In the genomic region with DNA sequence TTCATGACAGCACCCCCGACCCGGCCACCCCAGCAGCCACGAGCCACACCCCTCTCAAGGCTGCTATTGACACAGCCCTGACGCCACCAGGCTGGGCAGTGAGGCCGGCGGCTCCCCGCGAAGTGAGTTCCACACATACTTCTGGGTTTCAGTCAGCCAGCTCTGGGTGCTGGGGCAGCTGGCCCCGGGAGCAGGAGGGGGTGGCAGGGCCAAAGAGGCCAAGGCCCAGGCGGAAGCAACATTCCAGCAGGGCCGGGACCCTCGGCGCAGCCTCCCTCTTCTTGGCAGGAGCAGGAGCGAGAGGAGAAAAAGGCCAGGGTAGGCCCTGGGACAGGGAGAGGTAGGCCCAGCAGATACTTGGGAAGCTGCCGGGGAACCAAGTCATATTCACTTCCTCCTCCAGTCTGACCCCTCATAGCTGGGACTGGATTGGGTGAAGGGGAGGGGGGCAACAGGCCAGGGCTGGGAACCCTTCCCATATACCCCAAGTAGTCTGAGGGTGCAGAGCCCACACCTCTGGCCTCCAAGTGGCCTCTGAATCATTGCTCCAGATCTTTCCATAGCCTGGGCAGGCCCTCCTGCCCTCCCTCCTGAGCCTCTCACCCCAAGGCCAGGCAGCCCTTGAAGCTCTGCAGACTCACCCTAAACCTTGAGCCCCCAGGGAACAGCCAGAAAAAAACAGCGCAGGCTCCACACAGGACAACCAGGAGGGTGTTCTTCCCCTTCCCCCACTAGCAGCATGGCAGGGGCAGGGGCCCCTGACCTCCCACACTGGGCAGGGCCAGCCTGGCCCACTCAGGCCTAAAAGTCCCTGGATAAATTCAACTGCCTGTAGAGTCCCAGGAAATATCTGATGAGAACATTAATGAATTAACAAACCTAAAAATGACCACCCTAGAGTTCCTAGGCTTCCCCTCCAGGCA, we compare ENCODE assay signal across 9 cellular contexts. TPM values are rescaled to one million over a fixed set of nuclear protein-coding genes. Genes with fewer than 3 reads are reported as not detected.
A peak's percentile ranks its signal among the peaks of the same experiment; 100 is the strongest.
DNase-seq lines count a peak whose midpoint lies in the region; ATAC-seq, FAIRE-seq and TF ChIP-seq lines count a peak whose summit lies in the region.
"Had no signal": no experiment of that assay in that cellular context is flagged by ENCODE, and none has a peak within 500 bp of the region (broad histone marks: within the 10 kb centered on the region; RNA-seq: fewer than 3 reads in every experiment).

No MANE protein-coding gene starts in this region.

- BruUV-seq in IMR-90 (replicated peaks; lab: Mats Ljungman, UMichigan): no TSS peak

- H3K4me3 ChIP-seq in IMR-90 (ENCODE audit: insufficient read depth, low read depth, low read length) (no peak overlapping the region), coronary artery (peak overlapping the region; percentile 74), lung (no peak overlapping the region), upper lobe of left lung (peak overlapping the region in 1 of 4 donors; percentile 7)

- no peaks in the 10 kb centered on the region for H3K36me3 Mint-ChIP-seq in activated CD8-positive, alpha-beta T cell treated with anti-CD3 and anti-CD28 coated beads, Interleukin-2, amount 10 ng/mL, durations not matched to agents 7 days and 5 days (ENCODE audit: low read depth)
- no peaks in the 10 kb centered on the region for H3K36me3 Mint-ChIP-seq in stimulated activated memory B cell treated with anti-CD40 and anti-IgM and Interleukin-4, amounts not matched to agents 10 μg/mL and 1 μg/mL and 100 μg/mL, for 72 hours

- H4K5ac ChIP-seq in IMR-90 (ENCODE audit: low read depth, low read length): peak overlapping the region; percentile 71

- peak overlapping the region; percentile 91 for H3K56ac ChIP-seq in IMR-90 (ENCODE audit: extremely low read depth, insufficient read depth, low read length)

- peak overlapping the region; percentile 100 for H2BK120ac ChIP-seq in IMR-90 (ENCODE audit: low read depth, low read length)

- H2AK5ac ChIP-seq in IMR-90 (ENCODE audit: low read depth, low read length): peak overlapping the region; percentile 99

- in situ Hi-C loops in IMR-90 (cut with MboI; ENCODE audit: low sequenced_read_pairs): no loop called here

- H3K4me3 Mint-ChIP-seq in activated CD8-positive, alpha-beta T cell treated with anti-CD3 and anti-CD28 coated beads, Interleukin-2, amount 10 ng/mL, durations not matched to agents 7 days and 5 days: no peak overlapping the region
- H3K4me3 Mint-ChIP-seq in stimulated activated memory B cell treated with anti-CD40 and anti-IgM and Interleukin-4, amounts not matched to agents 10 μg/mL and 1 μg/mL and 100 μg/mL, for 72 hours: no peak overlapping the region

- peak overlapping the region; percentile 98; the same call in 2 of the 3 replicates for H2BK15ac ChIP-seq in IMR-90 (ENCODE audit: low read depth, low read length)

- H3K18ac ChIP-seq in IMR-90 (ENCODE audit: low read depth, low read length): peak overlapping the region; percentile 77

- 0 out of 2 replicates have a peak, but pooled peaks cover 3% of the 10 kb centered on the region for H4K20me1 ChIP-seq in IMR-90 (ENCODE audit: insufficient read depth, low read length)

- CTCF ChIA-PET in IMR-90 (lab: Yijun Ruan, JAX): no interaction called here
- CTCF ChIA-PET in activated CD8-positive, alpha-beta T cell treated with anti-CD3 and anti-CD28 coated beads, Interleukin-2, amount 10 ng/mL, durations not matched to agents 7 days and 5 days (lab: Charles Lee): no interaction called here

- H3K79me1 ChIP-seq in IMR-90 (ENCODE audit: low read depth in 1 of 2, low read length in 2 of 2): peaks cover 26 to 86% of the 10 kb centered on the region in 2 experiments

- peak overlapping the region; percentile 24 for H3K4me2 ChIP-seq in IMR-90 (ENCODE audit: low read depth, low read length)

- peaks cover 37% of the 10 kb centered on the region for H3K9me1 ChIP-seq in IMR-90 (ENCODE audit: insufficient read depth, low read length)

- peak overlapping the region; percentile 96 for H2BK5ac ChIP-seq in IMR-90 (ENCODE audit: low read depth, low read length, poor library complexity, severe bottlenecking)

- peak in 2 of 4 donors; percentile 2 to 67 for TF ChIP-seq EP300 in upper lobe of left lung (IDR thresholded peaks at IDR 0.05)

- POLR2A ChIA-PET in IMR-90 (lab: Charles Lee; ENCODE audit: unreplicated experiment): interaction anchor here (1.6 kb wide), 1 partner anchor 12 kb away, joined by 3 read pairs; no protein-coding TSS in a partner anchor
- POLR2A ChIA-PET in activated CD8-positive, alpha-beta T cell treated with anti-CD3 and anti-CD28 coated beads, Interleukin-2, amount 10 ng/mL, durations not matched to agents 7 days and 5 days (lab: Charles Lee): interaction anchor here (0.9 kb wide), 1 partner anchor 16 kb away, joined by 3 read pairs; no protein-coding TSS in a partner anchor

- H2AFZ ChIP-seq in IMR-90 (replicated peaks; ENCODE audit: low read length, poor library complexity): peak overlapping the region; percentile 73

- H2BK20ac ChIP-seq in IMR-90 (ENCODE audit: low read depth, low read length): peak overlapping the region; percentile 100

- H3K27ac Mint-ChIP-seq in activated CD8-positive, alpha-beta T cell treated with anti-CD3 and anti-CD28 coated beads, Interleukin-2, amount 10 ng/mL, durations not matched to agents 7 days and 5 days: no peak overlapping the region
- no peak overlapping the region for H3K27ac Mint-ChIP-seq in stimulated activated memory B cell treated with anti-CD40 and anti-IgM and Interleukin-4, amounts not matched to agents 10 μg/mL and 1 μg/mL and 100 μg/mL, for 72 hours

- H3K27me3 Mint-ChIP-seq in activated CD8-positive, alpha-beta T cell treated with anti-CD3 and anti-CD28 coated beads, Interleukin-2, amount 10 ng/mL, durations not matched to agents 7 days and 5 days (ENCODE audit: low read depth): peaks cover 13% of the 10 kb centered on the region
- H3K27me3 Mint-ChIP-seq in stimulated activated memory B cell treated with anti-CD40 and anti-IgM and Interleukin-4, amounts not matched to agents 10 μg/mL and 1 μg/mL and 100 μg/mL, for 72 hours: peaks cover 41% of the 10 kb centered on the region

- peak overlapping the region; percentile 99 for H4K91ac ChIP-seq in IMR-90 (ENCODE audit: insufficient read depth, low read depth, low read length)

- H3K4me1 Mint-ChIP-seq in activated CD8-positive, alpha-beta T cell treated with anti-CD3 and anti-CD28 coated beads, Interleukin-2, amount 10 ng/mL, durations not matched to agents 7 days and 5 days (ENCODE audit: low read depth): peaks cover 12% of the 10 kb centered on the region
- H3K4me1 Mint-ChIP-seq in stimulated activated memory B cell treated with anti-CD40 and anti-IgM and Interleukin-4, amounts not matched to agents 10 μg/mL and 1 μg/mL and 100 μg/mL, for 72 hours: peaks cover 7% of the 10 kb centered on the region

- TF ChIP-seq POLR2A in IMR-90 (IDR thresholded peaks at IDR 0.05; ENCODE audit: low read depth, low read length) (no peak), upper lobe of left lung (IDR thresholded peaks at IDR 0.05) (peak in 1 of 4 donors; percentile 54)

- peak overlapping the region; percentile 92 to 96 for H4K8ac ChIP-seq in IMR-90 (ENCODE audit: low read depth in 2 of 2, low read length in 2 of 2)

- 0% methylated on average over 5 of the region's 16 CpGs; no CpG with 5 or more reads in 1 of the 2 experiments for WGBS in IMR-90 (ENCODE audit: extremely low coverage in 2 of 2, insufficient read length in 1 of 2), 2 experiments
- 50 to 69% methylated on average over 16 of the region's 16 CpGs for WGBS in lung, 2 donors
- WGBS in upper lobe of left lung, 2 donors: 54% methylated on average over 16 of the region's 16 CpGs; no CpG with 5 or more reads in 1 of the 2 donors

- peak; percentile 82 for ATAC-seq in IMR-90 (ENCODE audit: low read depth)
- ATAC-seq in lung (ENCODE audit: insufficient read depth, low FRiP score): peak; percentile 77
- ATAC-seq in upper lobe of left lung (ENCODE audit: low FRiP score in 2 of 2): peak; percentile 59 to 87
- no peak for ATAC-seq in activated CD8-positive, alpha-beta T cell treated with anti-CD3 and anti-CD28 coated beads, Interleukin-2, amount 10 ng/mL, durations not matched to agents 7 days and 5 days
- no peak for ATAC-seq in stimulated activated memory B cell treated with anti-CD40 and anti-IgM and Interleukin-4, amounts not matched to agents 10 μg/mL and 1 μg/mL and 100 μg/mL, for 72 hours

- intact Hi-C loops in IMR-90 (cut with micrococcal nuclease): loop anchor here (10.0 kb wide), 1 partner anchor 147 kb away; the partner anchor contains the start of gene USP48

- H3K27ac ChIP-seq in IMR-90 (ENCODE audit: insufficient read depth, low read length) (peak overlapping the region; percentile 93), coronary artery (peak overlapping the region; percentile 96 to 99), lung (ENCODE audit: low read depth in 1 of 2, low read length in 1 of 2) (peak overlapping the region; percentile 95), upper lobe of left lung (peak overlapping the region; percentile 86 to 88 (median 88))

- H3K4ac ChIP-seq in IMR-90 (ENCODE audit: low read depth, low read length): peak overlapping the region; percentile 100

- H3K9me3 ChIP-seq in IMR-90 (ENCODE audit: control insufficient read depth, insufficient read depth, low read length) (no peaks in the 10 kb centered on the region), lung (ENCODE audit: control insufficient read depth in 2 of 2, insufficient read depth in 1 of 2, low read length in 1 of 2) (no peaks in the 10 kb centered on the region), upper lobe of left lung (no peaks in the 10 kb centered on the region)

- H3K4me1 ChIP-seq in IMR-90 (ENCODE audit: control insufficient read depth, insufficient read depth, low read length) (peaks cover 61% of the 10 kb centered on the region), lung (ENCODE audit: control insufficient read depth in 2 of 2, insufficient read depth in 2 of 2, low read length in 2 of 2) (peaks cover 24 to 46% of the 10 kb centered on the region in 2 donors), upper lobe of left lung (peaks cover 65 to 80% (median 72%) of the 10 kb centered on the region in 4 donors)

- DNase-seq in IMR-90 (peak; percentile 88), coronary artery (ENCODE audit: low spot score) (peak; percentile 96), lung (ENCODE audit: low spot score) (peak; percentile 82), upper lobe of left lung (peak; percentile 91 to 92), NCI-H187 treated with DMSO at 0.1 percent for 48 hours (lab: John Stamatoyannopoulos, UW) (no peak), D721Med (ENCODE audit: insufficient read length, low spot score) (no peak)
- DNase-seq in activated CD8-positive, alpha-beta T cell treated with anti-CD3 and anti-CD28 coated beads, Interleukin-2, amount 10 ng/mL, durations not matched to agents 7 days and 5 days: no peak
- DNase-seq: NCI-H1417 had no signal

- no peaks in the 10 kb centered on the region for H3K9me3 Mint-ChIP-seq in activated CD8-positive, alpha-beta T cell treated with anti-CD3 and anti-CD28 coated beads, Interleukin-2, amount 10 ng/mL, durations not matched to agents 7 days and 5 days (ENCODE audit: insufficient read depth)
- H3K9me3 Mint-ChIP-seq in stimulated activated memory B cell treated with anti-CD40 and anti-IgM and Interleukin-4, amounts not matched to agents 10 μg/mL and 1 μg/mL and 100 μg/mL, for 72 hours: no peaks in the 10 kb centered on the region

- FAIRE-seq in D721Med (lab: Jason Lieb, UNC): no peak

- H3K36me3 ChIP-seq in IMR-90 (ENCODE audit: control insufficient read depth, insufficient read depth, low read length): peaks cover 2% of the 10 kb centered on the region; the same call in 1 of the 2 replicates
- H3K36me3 ChIP-seq in lung (ENCODE audit: control insufficient read depth in 2 of 2, insufficient read depth in 2 of 2, low read length in 2 of 2): no peaks in the 10 kb centered on the region
- H3K36me3 ChIP-seq in upper lobe of left lung: no peaks in the 10 kb centered on the region

- H2AK9ac ChIP-seq in IMR-90 (replicated peaks; ENCODE audit: low read depth, low read length, poor library complexity): peak overlapping the region; percentile 96

- H3K9ac ChIP-seq in IMR-90 (ENCODE audit: low read depth, low read length): peak overlapping the region; percentile 64

- peak overlapping the region; percentile 100 for H3K23ac ChIP-seq in IMR-90 (ENCODE audit: low read depth, low read length)

- no peak for TF ChIP-seq CTCF in IMR-90 (conservative IDR thresholded peaks at IDR 0.05; ENCODE audit: low read depth, low read length)
- TF ChIP-seq CTCF in coronary artery (IDR thresholded peaks at IDR 0.05): no peak
- no peak for TF ChIP-seq CTCF in lung (IDR thresholded peaks at IDR 0.05; ENCODE audit: control extremely low read depth, extremely low read depth)
- TF ChIP-seq CTCF in upper lobe of left lung (IDR thresholded peaks at IDR 0.05): no peak
- no peak for TF ChIP-seq CTCF in D721Med (IDR thresholded peaks at IDR 0.05; ENCODE audit: insufficient read depth, missing control alignments)

- dilution Hi-C loops in IMR-90 (cut with HindIII; ENCODE audit: low sequenced_read_pairs, unreplicated experiment): no loop called here

- H3K14ac ChIP-seq in IMR-90 (replicated peaks; ENCODE audit: low read depth, low read length): peak overlapping the region; percentile 99

- no peak; the same call in 1 of the 2 replicates for TF ChIP-seq RAD21 in IMR-90 (IDR thresholded peaks at IDR 0.05; ENCODE audit: low read length)

- H3K27me3 ChIP-seq in IMR-90 (ENCODE audit: control insufficient read depth, insufficient read depth, low read length) (no peaks in the 10 kb centered on the region), lung (ENCODE audit: control insufficient read depth, insufficient read depth) (no peaks in the 10 kb centered on the region), upper lobe of left lung (no peaks in the 10 kb centered on the region)

RNA-seq across cellular contexts. Expression of gene HSPG2, which starts 5.7 kb away (rescaled TPM):
- 15.8 and 23.3 TPM in 2 replicates for total RNA-seq in IMR-90 (2012; rRNA removed)
- polyA plus RNA-seq in IMR-90 (2012; rRNA removed): 94.0 and 104 TPM in 2 replicates
- 74.1 and 160 TPM in 2 replicates for polyA plus RNA-seq in IMR-90 (2012; cell fraction: cytosol; rRNA removed)
- polyA plus RNA-seq in IMR-90 (2012; cell fraction: nucleus; rRNA removed; ENCODE audit: low replicate concordance): 187 and 684 TPM in 2 replicates
- total RNA-seq in lung: 100 to 1,000 TPM; 180 to 335 TPM
- polyA plus RNA-seq in lung: 100 to 1,000 TPM in 1 of 2 donors, 10 to 100 TPM in 1; 58.0 to 100 TPM
- total RNA-seq in upper lobe of left lung: 100 to 1,000 TPM; 104 to 433 (median 227) TPM
- total RNA-seq in activated CD8-positive, alpha-beta T cell treated with anti-CD3 and anti-CD28 coated beads, Interleukin-2, amount 10 ng/mL, durations not matched to agents 7 days and 5 days: 1 to 10 TPM; 3.2 to 3.8 TPM

RNA-seq across cellular contexts. Expression of gene CELA3B, which starts 45.4 kb away (rescaled TPM):
- total RNA-seq in IMR-90 (2012; rRNA removed) (not detected in 2 replicates), lung (1 to 10 TPM in 1 of 2 donors, not detected in 1; 6.7 TPM), upper lobe of left lung (1 to 10 TPM in 2 of 6 donors, not detected in 4; 5.3 to 9.7 TPM)
- polyA plus RNA-seq in IMR-90 (2012; rRNA removed) (not detected in 2 replicates), lung (under 1 TPM; 0.18 to 0.37 TPM)
- polyA plus RNA-seq in IMR-90 (2012; cell fraction: cytosol; rRNA removed): not detected in 2 replicates
- polyA plus RNA-seq in IMR-90 (2012; cell fraction: nucleus; rRNA removed; ENCODE audit: low replicate concordance): not detected in 2 replicates
- not detected for total RNA-seq in activated CD8-positive, alpha-beta T cell treated with anti-CD3 and anti-CD28 coated beads, Interleukin-2, amount 10 ng/mL, durations not matched to agents 7 days and 5 days

Comparison
In these comparisons a context has a peak if more than half of its experiments do, and no peak if none do; other contexts are left out.
1. ATAC-seq: peak in IMR-90 (single experiment), lung (single experiment) and upper lobe of left lung (2 of 2); none in activated CD8-positive, alpha-beta T cell treated with anti-CD3 and anti-CD28 coated beads, Interleukin-2, amount 10 ng/mL, durations not matched to agents 7 days and 5 days (single experiment) and stimulated activated memory B cell treated with anti-CD40 and anti-IgM and Interleukin-4, amounts not matched to agents 10 μg/mL and 1 μg/mL and 100 μg/mL, for 72 hours (single experiment).
2. DNase-seq: peak in IMR-90 (single experiment), coronary artery (single experiment), lung (single experiment) and upper lobe of left lung (2 of 2); none in activated CD8-positive, alpha-beta T cell treated with anti-CD3 and anti-CD28 coated beads, Interleukin-2, amount 10 ng/mL, durations not matched to agents 7 days and 5 days (single experiment), NCI-H187 treated with DMSO at 0.1 percent for 48 hours (single experiment) and D721Med (single experiment).
3. Peak in every context shown above with its lines, with median percentiles within 50 percentile points of each other: H3K27ac ChIP-seq.